17 cellular contexts compared by ENCODE assay signal in genomic region chr18:2540575-2540974, GRCh38. TPM values are rescaled to one million over a fixed set of nuclear protein-coding genes. Genes with fewer than 3 reads are reported as not detected.
DNase-seq lines count a peak whose midpoint lies in the region; ATAC-seq, FAIRE-seq and TF ChIP-seq lines count a peak whose summit lies in the region.
"Had no signal": no experiment of that assay in that cellular context is flagged by ENCODE, and none has a peak within 500 bp of the region (broad histone marks: within the 10 kb centered on the region; RNA-seq: fewer than 3 reads in every experiment).

No MANE protein-coding gene starts in this region.

- no peak for ATAC-seq in HG03045 (IDR thresholded peaks at IDR 0.05; ENCODE audit: unreplicated experiment)
- ATAC-seq: CD8-positive, alpha-beta T cell; GM12878 had no signal

- H3K4me3 Mint-ChIP-seq in activated naive CD4-positive, alpha-beta T cell treated with anti-CD3 and anti-CD28 coated beads, Interleukin-2, amount 10 ng/mL, durations not matched to agents 7 days and 5 days = no peak overlapping the region
- no peak overlapping the region for H3K4me3 Mint-ChIP-seq in chondrocyte (ENCODE audit: unreplicated experiment)
- H3K4me3 Mint-ChIP-seq: CD8-positive, alpha-beta T cell had no signal

- peak; percentile 85 for FAIRE-seq in islet of Langerhans (lab: Jason Lieb, UNC)

- H3K9me3 Mint-ChIP-seq in activated naive CD4-positive, alpha-beta T cell treated with anti-CD3 and anti-CD28 coated beads, Interleukin-2, amount 10 ng/mL, durations not matched to agents 7 days and 5 days = no peaks in the 10 kb centered on the region
- H3K9me3 Mint-ChIP-seq in chondrocyte (ENCODE audit: low read depth) = no peaks in the 10 kb centered on the region
- H3K9me3 Mint-ChIP-seq: CD8-positive, alpha-beta T cell had no signal

- peaks cover 4% of the 10 kb centered on the region for H3K4me1 Mint-ChIP-seq in activated naive CD4-positive, alpha-beta T cell treated with anti-CD3 and anti-CD28 coated beads, Interleukin-2, amount 10 ng/mL, durations not matched to agents 7 days and 5 days
- H3K4me1 Mint-ChIP-seq in chondrocyte (ENCODE audit: low read depth) = peaks cover 25% of the 10 kb centered on the region

- no peak for DNase-seq in activated naive CD4-positive, alpha-beta T cell treated with anti-CD3 and anti-CD28 coated beads, Interleukin-2, amount 10 ng/mL, durations not matched to agents 7 days and 5 days
- DNase-seq in activated naive CD4-positive, alpha-beta T cell treated with Interleukin-2 at 50 U/mL for 16 hours = no peak
- DNase-seq in NCI-H748 treated with DMSO at 0.1 percent for 48 hours (lab: John Stamatoyannopoulos, UW) (peak; percentile 29), dermis blood vessel endothelial cell (no peak), HT-29 (ENCODE audit: low spot score) (no peak), chondrocyte (ENCODE audit: low spot score) (no peak)
- DNase-seq: 8988T; BE2C; CD8-positive, alpha-beta T cell; GDM1; NCI-H187 treated with DMSO at 0.1 percent for 48 hours; NCI-H510A; Right ventricle myocardium superior; SK-N-SH had no signal

- H3K36me3 Mint-ChIP-seq in activated naive CD4-positive, alpha-beta T cell treated with anti-CD3 and anti-CD28 coated beads, Interleukin-2, amount 10 ng/mL, durations not matched to agents 7 days and 5 days = peaks cover 20% of the 10 kb centered on the region
- peaks cover under 1% of the 10 kb centered on the region for H3K36me3 Mint-ChIP-seq in chondrocyte (ENCODE audit: low read depth)

- peak overlapping the region; percentile 28 for H3K27ac Mint-ChIP-seq in activated naive CD4-positive, alpha-beta T cell treated with anti-CD3 and anti-CD28 coated beads, Interleukin-2, amount 10 ng/mL, durations not matched to agents 7 days and 5 days
- no peak overlapping the region for H3K27ac Mint-ChIP-seq in chondrocyte (ENCODE audit: unreplicated experiment)
- H3K27ac Mint-ChIP-seq: CD8-positive, alpha-beta T cell had no signal

- CTCF ChIA-PET in activated naive CD4-positive, alpha-beta T cell treated with anti-CD3 and anti-CD28 coated beads, Interleukin-2, amount 10 ng/mL, durations not matched to agents 7 days and 5 days (lab: Charles Lee) = interaction anchor here (1.0 to 1.2 kb wide), 2 partner anchors 436 kb away, joined by 4 to 5 read pairs; no protein-coding TSS in a partner anchor

- TF ChIP-seq CTCF in chondrocyte (IDR thresholded peaks at IDR 0.05) = no peak

- no peaks in the 10 kb centered on the region for H3K27me3 Mint-ChIP-seq in activated naive CD4-positive, alpha-beta T cell treated with anti-CD3 and anti-CD28 coated beads, Interleukin-2, amount 10 ng/mL, durations not matched to agents 7 days and 5 days
- no peaks in the 10 kb centered on the region for H3K27me3 Mint-ChIP-seq in chondrocyte (ENCODE audit: low read depth)

RNA-seq across cellular contexts. Expression of gene METTL4, which starts 30.7 kb away (rescaled TPM):
- total RNA-seq in dermis blood vessel endothelial cell (14.3 and 14.8 TPM in 2 replicates), chondrocyte (6.5 to 9.3 TPM (median 7.6 TPM) in 3 replicates)
- total RNA-seq in HT-29 (2014; rRNA removed; shearing (Covaris generic)) = 4.4 and 5.1 TPM in 2 replicates

RNA-seq across cellular contexts. Expression of gene NDC80, which starts 30.8 kb away (rescaled TPM):
- total RNA-seq in dermis blood vessel endothelial cell = 9.0 and 38.6 TPM in 2 replicates
- total RNA-seq in HT-29 (2014; rRNA removed; shearing (Covaris generic)) = 19.4 and 22.7 TPM in 2 replicates
- 4.8 to 6.5 TPM (median 5.8 TPM) in 3 replicates for total RNA-seq in chondrocyte
